ENCODE assay signal across 8 cellular contexts in genomic region chr12:57460457-57461325, GRCh38. TPM values are rescaled to one million over a fixed set of nuclear protein-coding genes. Genes with fewer than 3 reads are reported as not detected.
DNase-seq lines count a peak whose midpoint lies in the region; ATAC-seq and TF ChIP-seq lines count a peak whose summit lies in the region.

No MANE protein-coding gene starts in this region.

- peaks cover 14% of the 10 kb centered on the region for H3K4me1 ChIP-seq in thymus (ENCODE audit: control insufficient read depth, insufficient read depth, low read length)

- H3K36me3 Mint-ChIP-seq in activated T-cell treated with anti-CD3 and anti-CD28 coated beads, Interleukin-2, amount 50 U/mL, for 72 hours (ENCODE audit: insufficient read depth in 2 of 2): peaks cover 0 to 1% of the 10 kb centered on the region in 2 donors

- H3K36me3 ChIP-seq in kidney epithelial cell (ENCODE audit: control insufficient read depth, insufficient read depth, low read length) (no peaks in the 10 kb centered on the region), thymus (ENCODE audit: control insufficient read depth, insufficient read depth) (no peaks in the 10 kb centered on the region)

- no peaks in the 10 kb centered on the region for H3K9me3 ChIP-seq in thymus (ENCODE audit: control insufficient read depth)

- no peak for TF ChIP-seq CTCF in kidney epithelial cell (IDR thresholded peaks at IDR 0.05; ENCODE audit: insufficient read depth, low read length, poor library complexity, severe bottlenecking)

- WGBS in thymus: 5% methylated on average over 27 of the region's 27 CpGs

- H3K27me3 ChIP-seq in kidney epithelial cell (ENCODE audit: control insufficient read depth, insufficient read depth, low read length) (peaks cover 9% of the 10 kb centered on the region), thymus (ENCODE audit: control insufficient read depth, insufficient read depth) (peaks cover 18% of the 10 kb centered on the region)

- H3K4me1 Mint-ChIP-seq in activated T-cell treated with anti-CD3 and anti-CD28 coated beads, Interleukin-2, amount 50 U/mL, for 72 hours (ENCODE audit: low read depth): peaks cover 78% of the 10 kb centered on the region

- peak overlapping the region; percentile 43 for H3K27ac Mint-ChIP-seq in activated T-cell treated with anti-CD3 and anti-CD28 coated beads, Interleukin-2, amount 50 U/mL, for 72 hours

- DNase-seq in activated CD8-positive, alpha-beta memory T cell treated with anti-CD3 and anti-CD28 coated beads for 24 hours: peak; percentile 65
- no peak for DNase-seq in activated CD8-positive, alpha-beta memory T cell treated with anti-CD3 and anti-CD28 coated beads, Interleukin-2, amount 50 U/mL, for 4 hours
- DNase-seq in activated T-cell treated with anti-CD3 and anti-CD28 coated beads, Interleukin-2, amount 50 U/mL, for 72 hours: no peak
- DNase-seq in kidney epithelial cell (ENCODE audit: low read depth): no peak
- no peak for DNase-seq in DMS79 (lab: John Stamatoyannopoulos, UW)

- H3K4me3 ChIP-seq in kidney epithelial cell (ENCODE audit: low read depth, low read length): peak overlapping the region; percentile 61
- peak overlapping the region; percentile 70 for H3K4me3 ChIP-seq in thymus (ENCODE audit: low read length)

- no peaks in the 10 kb centered on the region for H3K9me3 Mint-ChIP-seq in activated T-cell treated with anti-CD3 and anti-CD28 coated beads, Interleukin-2, amount 50 U/mL, for 72 hours

- no peak for ATAC-seq in activated T-cell treated with anti-CD3 and anti-CD28 coated beads, Interleukin-2, amount 50 U/mL, for 72 hours (replicated peaks in 1 of 2)
- ATAC-seq in GM19463 (IDR thresholded peaks at IDR 0.05; ENCODE audit: unreplicated experiment): no peak
- no peak for ATAC-seq in GM18519 (IDR thresholded peaks at IDR 0.05; ENCODE audit: low FRiP score, unreplicated experiment)

- H3K4me3 Mint-ChIP-seq in activated T-cell treated with anti-CD3 and anti-CD28 coated beads, Interleukin-2, amount 50 U/mL, for 72 hours: peak overlapping the region; percentile 81 to 90

- no peak overlapping the region for H3K27ac ChIP-seq in thymus (ENCODE audit: low read depth)

- peaks cover 7% of the 10 kb centered on the region for H3K27me3 Mint-ChIP-seq in activated T-cell treated with anti-CD3 and anti-CD28 coated beads, Interleukin-2, amount 50 U/mL, for 72 hours (ENCODE audit: low read depth)

RNA-seq across cellular contexts. Expression of gene GLI1, which starts 1.1 kb away (rescaled TPM):
- total RNA-seq in activated T-cell treated with anti-CD3 and anti-CD28 coated beads, Interleukin-2, amount 50 U/mL, for 72 hours: 1 to 10 TPM in 1 of 2 donors, under 1 TPM in 1; 0.21 to 1.3 TPM
- total RNA-seq in kidney epithelial cell: 1.6 TPM in 2 replicates
- 0.71 TPM for polyA plus RNA-seq in thymus

RNA-seq across cellular contexts. Expression of gene INHBE, which starts 5.6 kb away (rescaled TPM):
- 1 to 10 TPM; 3.8 to 4.8 TPM for total RNA-seq in activated T-cell treated with anti-CD3 and anti-CD28 coated beads, Interleukin-2, amount 50 U/mL, for 72 hours
- total RNA-seq in kidney epithelial cell: 4.4 and 8.7 TPM in 2 replicates
- 0.14 TPM for polyA plus RNA-seq in thymus

RNA-seq across cellular contexts. Expression of gene ARHGAP9, which starts 19.0 kb away (rescaled TPM):
- 100 to 1,000 TPM; 119 to 153 TPM for total RNA-seq in activated T-cell treated with anti-CD3 and anti-CD28 coated beads, Interleukin-2, amount 50 U/mL, for 72 hours
- total RNA-seq in kidney epithelial cell: 1.1 and 2.9 TPM in 2 replicates
- 165 TPM for polyA plus RNA-seq in thymus

RNA-seq across cellular contexts. Expression of gene INHBC, which starts 26.1 kb away (rescaled TPM):
- total RNA-seq in activated T-cell treated with anti-CD3 and anti-CD28 coated beads, Interleukin-2, amount 50 U/mL, for 72 hours: not detected
- total RNA-seq in kidney epithelial cell: not detected in 2 replicates
- polyA plus RNA-seq in thymus: 0.05 TPM

RNA-seq across cellular contexts. Expression of gene MARS1, which starts 27.2 kb away (rescaled TPM):
- total RNA-seq in activated T-cell treated with anti-CD3 and anti-CD28 coated beads, Interleukin-2, amount 50 U/mL, for 72 hours: 100 to 1,000 TPM; 575 to 653 TPM
- total RNA-seq in kidney epithelial cell: 260 and 268 TPM in 2 replicates
- 117 TPM for polyA plus RNA-seq in thymus

Comparison
In these comparisons a context has a peak if more than half of its experiments do, and no peak if none do; other contexts are left out.
1. RNA of gene ARHGAP9, which starts 19.0 kb away (total RNA-seq): 119 to 153 TPM in activated T-cell treated with anti-CD3 and anti-CD28 coated beads, Interleukin-2, amount 50 U/mL, for 72 hours; 1.1 to 2.9 TPM in kidney epithelial cell; every median in the first group is over 10 times any median in the second.